9 cellular contexts compared by ENCODE assay signal in the genomic region with DNA sequence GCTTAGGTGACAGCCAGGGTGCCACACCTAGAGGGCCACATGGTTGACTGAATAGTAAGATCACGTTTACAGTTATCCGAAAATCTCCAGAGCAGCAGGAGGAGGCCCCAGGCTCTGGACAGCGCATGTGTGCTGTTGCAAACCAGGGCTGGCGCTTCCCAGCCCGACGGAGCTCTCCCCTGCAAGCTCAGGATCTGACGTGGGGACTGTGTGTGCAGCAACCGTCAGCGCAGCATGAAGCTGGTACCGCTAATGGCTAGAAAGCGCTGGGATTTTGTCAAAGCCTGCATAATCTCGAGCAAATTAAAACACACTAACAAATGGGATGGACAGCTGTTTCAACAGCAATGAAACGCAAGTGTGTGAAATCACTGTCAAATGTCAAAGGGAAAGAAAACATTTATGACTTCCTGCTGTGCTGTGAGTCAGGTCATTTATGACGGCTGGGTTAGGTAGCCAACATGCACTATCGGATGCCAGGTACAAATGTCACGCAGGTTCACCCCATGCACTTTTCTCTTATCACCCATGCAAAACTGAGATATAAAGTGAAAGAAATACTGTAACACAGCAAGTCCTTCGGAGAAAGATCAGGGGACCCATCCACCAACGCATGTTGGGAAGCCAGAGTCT. TPM values are rescaled to one million over a fixed set of nuclear protein-coding genes. Genes with fewer than 3 reads are reported as not detected.
DNase-seq lines count a peak whose midpoint lies in the region; ATAC-seq, FAIRE-seq and TF ChIP-seq lines count a peak whose summit lies in the region.
"Had no signal": no experiment of that assay in that cellular context is flagged by ENCODE, and none has a peak within 500 bp of the region (broad histone marks: within the 10 kb centered on the region; RNA-seq: fewer than 3 reads in every experiment).

No MANE protein-coding gene starts in this region.

- no peak overlapping the region; the same call in 1 of the 2 replicates for H3K27ac ChIP-seq in SJCRH30

- no peaks in the 10 kb centered on the region for H3K27me3 ChIP-seq in SJCRH30

- H3K9me3 ChIP-seq in SJCRH30 (replicated peaks) = no peaks in the 10 kb centered on the region

- no peak overlapping the region for H3K4me3 ChIP-seq in SJCRH30
- H3K4me3 ChIP-seq in fibroblast of mammary gland (ENCODE audit: control insufficient read depth, low read depth, low read length) = no peak overlapping the region

- ATAC-seq in sciatic nerve = peak; percentile 38

- peaks cover 50% of the 10 kb centered on the region for H3K36me3 ChIP-seq in SJCRH30

- DNase-seq in NCI-H2029 (lab: John Stamatoyannopoulos, UW) (peak; percentile 56), NCI-H2029 treated with DMSO at 0.1 percent for 48 hours (lab: John Stamatoyannopoulos, UW) (no peak), SJCRH30 (peak; percentile 66 to 71), fibroblast of mammary gland (ENCODE audit: low read depth) (peak; percentile 50), sciatic nerve (ENCODE audit: low spot score) (no peak), NCI-H510A treated with DMSO at 0.1 percent for 48 hours (lab: John Stamatoyannopoulos, UW) (no peak), RPMI8226 (no peak), frontal cortex (ENCODE audit: low spot score in 2 of 2) (no peak)
- DNase-seq: NCI-H2171 had no signal

- TF ChIP-seq CTCF in fibroblast of mammary gland (conservative IDR thresholded peaks at IDR 0.05; ENCODE audit: control insufficient read depth, insufficient read depth, low read depth, low read length) = no peak

- FAIRE-seq in frontal cortex (lab: Jason Lieb, UNC) = no peak

- peaks cover 20% of the 10 kb centered on the region for H3K4me1 ChIP-seq in SJCRH30

- intact Hi-C loops in sciatic nerve (cut with DNase I) = no loop called here

RNA-seq across cellular contexts. Expression of a gene that starts 7.5 kb away (rescaled TPM):
- total RNA-seq in SJCRH30 (2014; rRNA removed; shearing (Covaris generic)) = 232 and 233 TPM in 2 replicates
- total RNA-seq in sciatic nerve = 91.3 TPM
- 91.3 TPM for total RNA-seq in frontal cortex

RNA-seq across cellular contexts. Expression of a gene that starts 7.8 kb away (rescaled TPM):
- 1.7 and 1.8 TPM in 2 replicates for total RNA-seq in SJCRH30 (2014; rRNA removed; shearing (Covaris generic))
- total RNA-seq in sciatic nerve (2.6 TPM), frontal cortex (1.2 TPM)

RNA-seq across cellular contexts. Expression of a gene that starts 12.0 kb away (rescaled TPM):
- total RNA-seq in SJCRH30 (2014; rRNA removed; shearing (Covaris generic)) = 34.7 and 36.2 TPM in 2 replicates
- total RNA-seq in sciatic nerve (13.6 TPM), frontal cortex (17.1 TPM)

RNA-seq across cellular contexts. Expression of a gene that starts 12.1 kb away (rescaled TPM):
- total RNA-seq in SJCRH30 (2014; rRNA removed; shearing (Covaris generic)) = 19.0 and 19.3 TPM in 2 replicates
- total RNA-seq in sciatic nerve (40.9 TPM), frontal cortex (13.9 TPM)

RNA-seq across cellular contexts. Expression of a gene that starts 20.3 kb away (rescaled TPM):
- total RNA-seq in SJCRH30 (2014; rRNA removed; shearing (Covaris generic)) = 3,575 and 3,860 TPM in 2 replicates
- total RNA-seq in sciatic nerve (1,196 TPM), frontal cortex (1,196 TPM)

Comparison
In these comparisons a context has a peak if more than half of its experiments do, and no peak if none do; other contexts are left out.
1. DNase-seq: peak in NCI-H2029 (single experiment), SJCRH30 (2 of 2) and fibroblast of mammary gland (single experiment); none in NCI-H2029 treated with DMSO at 0.1 percent for 48 hours (single experiment), sciatic nerve (single experiment), NCI-H510A treated with DMSO at 0.1 percent for 48 hours (single experiment), RPMI8226 (single experiment) and frontal cortex (0 of 2).